In the genomic region with DNA sequence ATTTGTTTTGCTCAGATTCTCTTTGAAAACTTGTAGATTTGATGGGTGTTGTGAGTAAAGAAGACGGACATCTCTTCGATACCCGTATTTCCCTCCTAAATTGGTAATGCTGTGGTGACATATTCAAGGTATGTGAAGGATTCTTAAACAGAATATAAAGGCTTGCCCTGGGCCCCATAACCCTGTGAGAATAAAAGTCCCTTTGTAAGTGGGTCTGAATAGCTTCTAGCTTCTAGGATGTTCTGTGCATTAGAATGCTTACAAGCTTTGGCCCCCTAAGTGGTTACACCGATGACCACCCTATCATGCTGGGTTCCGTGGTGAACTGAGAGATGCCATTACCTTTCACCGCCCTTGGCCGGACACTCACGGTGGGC, we compare ENCODE assay signal across 1 cellular context.
TF ChIP-seq lines count a peak whose summit lies in the region.

No MANE protein-coding gene starts in this region.

TF ChIP-seq in HCT116, 20 proteins besides CTCF, POLR2A, EP300 and RAD21 (continued from another document):
- no peak for TF ChIP-seq CEBPB (IDR thresholded peaks at IDR 0.05; ENCODE audit: low read depth)
TF ChIP-seq in HCT116: peak in this region for 0.
